8 cellular contexts compared by ENCODE assay signal in the genomic region with DNA sequence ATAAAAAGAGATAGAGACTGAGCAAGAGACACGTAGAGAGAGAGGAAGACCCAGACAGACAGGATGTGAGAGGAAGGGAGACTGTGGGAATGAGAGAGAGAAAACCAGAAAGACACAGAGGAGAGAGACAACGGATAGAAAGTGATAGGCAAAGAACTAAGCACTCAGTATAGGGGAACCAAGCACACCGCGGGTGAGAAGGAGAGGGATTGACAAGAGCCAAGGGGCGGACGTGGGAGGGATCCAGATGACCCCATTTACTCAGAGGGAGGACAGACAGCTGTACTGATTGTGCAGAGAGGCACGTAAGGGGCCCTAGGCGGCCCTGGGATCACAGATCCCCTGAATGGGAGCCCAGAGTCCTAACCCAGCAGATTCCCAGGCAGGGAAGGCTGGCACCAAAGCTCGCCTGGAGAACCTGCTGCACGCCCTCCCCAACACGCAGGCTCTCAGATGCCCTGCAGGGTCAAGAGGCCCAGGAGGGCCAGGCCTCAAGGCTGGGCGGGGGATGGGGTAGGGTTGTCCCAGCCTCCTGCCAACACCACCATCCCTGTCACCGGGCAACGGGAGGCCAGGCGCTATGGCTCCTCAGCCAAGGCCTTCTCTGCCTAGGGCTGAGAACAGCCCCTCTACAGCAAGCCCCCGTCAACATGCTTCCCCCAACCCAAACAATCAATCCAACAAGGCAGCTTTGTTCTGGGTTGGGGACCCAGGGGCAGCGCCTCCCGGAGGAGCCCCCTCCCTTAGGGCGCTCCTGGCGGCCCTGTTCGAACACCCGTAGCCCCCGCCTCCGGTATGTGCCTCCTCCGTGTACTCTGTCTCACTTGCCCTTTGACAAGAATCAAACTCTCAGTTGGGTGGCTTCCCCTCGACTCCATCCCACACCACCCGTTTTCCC. TPM values are rescaled to one million over a fixed set of nuclear protein-coding genes. Genes with fewer than 3 reads are reported as not detected.
DNase-seq lines count a peak whose midpoint lies in the region; ATAC-seq and TF ChIP-seq lines count a peak whose summit lies in the region.

No MANE protein-coding gene starts in this region.

- TF ChIP-seq CTCF in HCT116 (IDR thresholded peaks at IDR 0.05 in 2 of 3, conservative IDR thresholded peaks at IDR 0.05 in 1 of 3; ENCODE audit: borderline replicate concordance in 1 of 3, insufficient read depth in 1 of 3, low read depth in 2 of 3, low read length in 2 of 3), result no peak
- TF ChIP-seq CTCF in upper lobe of left lung (IDR thresholded peaks at IDR 0.05), result no peak

- RAD21 ChIA-PET in HCT116 (lab: Charles Lee; ENCODE audit: low non-redundant PET in 1 of 2, low total read pairs in 2 of 2, uncharacterized antibody in 2 of 2, unreplicated experiment in 2 of 2), result no interaction called here

- H3K36me3 ChIP-seq in CD4-positive, CD25-positive, alpha-beta regulatory T cell (ENCODE audit: control insufficient read depth, insufficient read depth, low read length), result peaks cover 6% of the 10 kb centered on the region
- H3K36me3 ChIP-seq in HCT116 (ENCODE audit: control insufficient read depth in 1 of 2, insufficient read depth in 2 of 2, low read length in 2 of 2) (peaks cover 5 to 7% of the 10 kb centered on the region in 2 experiments; a peak in 3 of 4 replicates), upper lobe of left lung (peaks cover 0 to 9% (median 7%) of the 10 kb centered on the region in 4 donors)

- no peaks in the 10 kb centered on the region for H4K20me1 ChIP-seq in HCT116 (ENCODE audit: insufficient read depth)

- peak overlapping the region; percentile 95 for H3K4me2 ChIP-seq in HCT116 (ENCODE audit: low read length)

- H3K9me2 ChIP-seq in HCT116 (ENCODE audit: insufficient read depth), result no peaks in the 10 kb centered on the region

- H3K9me3 Mint-ChIP-seq in CD4-positive, CD25-positive, alpha-beta regulatory T cell, result peaks cover 0 to 3% (median 0%) of the 10 kb centered on the region in 7 donors
- no peaks in the 10 kb centered on the region for H3K9me3 Mint-ChIP-seq in activated naive CD8-positive, alpha-beta T cell treated with anti-CD3 and anti-CD28 coated beads, Interleukin-2, amount 10 ng/mL, durations not matched to agents 7 days and 5 days

- H3K27ac Mint-ChIP-seq in CD4-positive, CD25-positive, alpha-beta regulatory T cell, result peak overlapping the region; percentile 81 to 91 (median 86)
- peak overlapping the region; percentile 69 for H3K27ac Mint-ChIP-seq in activated naive CD8-positive, alpha-beta T cell treated with anti-CD3 and anti-CD28 coated beads, Interleukin-2, amount 10 ng/mL, durations not matched to agents 7 days and 5 days

- no peak for DNase-seq in CD4-positive, CD25-positive, alpha-beta regulatory T cell
- DNase-seq in HCT116 (ENCODE audit: low read depth, low spot score), result no peak
- peak; percentile 52 for DNase-seq in activated naive CD8-positive, alpha-beta T cell treated with anti-CD3 and anti-CD28 coated beads, Interleukin-2, amount 10 ng/mL, durations not matched to agents 7 days and 5 days
- DNase-seq in left kidney (ENCODE audit: low read depth, low spot score), result peak; percentile 67
- DNase-seq in upper lobe of left lung, result peak in 1 of 2 donors; percentile 58
- no peak for DNase-seq in NCI-H69 (lab: John Stamatoyannopoulos, UW)
- no peak for DNase-seq in RKO (ENCODE audit: low spot score)

- H3K4me3 ChIP-seq in CD4-positive, CD25-positive, alpha-beta regulatory T cell (ENCODE audit: low read depth, low read length), result no peak overlapping the region
- peak overlapping the region; percentile 93 to 97; a peak in 2 of 4 replicates for H3K4me3 ChIP-seq in HCT116 (replicated peaks in 1 of 2; ENCODE audit: low read depth in 1 of 2, low read length in 2 of 2)
- peak overlapping the region in 3 of 4 donors; percentile 70 to 97 (median 73) for H3K4me3 ChIP-seq in upper lobe of left lung

- no peaks in the 10 kb centered on the region for H3K9me3 ChIP-seq in CD4-positive, CD25-positive, alpha-beta regulatory T cell (ENCODE audit: control insufficient read depth in 2 of 2, low read length in 2 of 2)
- H3K9me3 ChIP-seq in HCT116 (ENCODE audit: control insufficient read depth in 1 of 2, insufficient read depth in 1 of 2, low read depth in 1 of 2, low read length in 2 of 2) (no peaks in the 10 kb centered on the region), upper lobe of left lung (no peaks in the 10 kb centered on the region)

- no TSS peak for BruUV-seq in HCT116 (replicated peaks; lab: Mats Ljungman, UMichigan)

- no peaks in the 10 kb centered on the region for H3K36me3 Mint-ChIP-seq in CD4-positive, CD25-positive, alpha-beta regulatory T cell
- H3K36me3 Mint-ChIP-seq in activated naive CD8-positive, alpha-beta T cell treated with anti-CD3 and anti-CD28 coated beads, Interleukin-2, amount 10 ng/mL, durations not matched to agents 7 days and 5 days, result peaks cover 10% of the 10 kb centered on the region

- peak overlapping the region; percentile 98; the same call in 1 of the 2 replicates for H3K9ac ChIP-seq in HCT116 (ENCODE audit: low read length)

- no peak overlapping the region for H2AFZ ChIP-seq in HCT116 (ENCODE audit: low read depth, low read length, poor library complexity, severe bottlenecking)

- peaks cover 16% of the 10 kb centered on the region for H3K27me3 ChIP-seq in CD4-positive, CD25-positive, alpha-beta regulatory T cell (ENCODE audit: control insufficient read depth, insufficient read depth, low read length)
- H3K27me3 ChIP-seq in HCT116 (ENCODE audit: insufficient read depth, low read length), result no peaks in the 10 kb centered on the region
- H3K27me3 ChIP-seq in upper lobe of left lung, result no peaks in the 10 kb centered on the region

- intact Hi-C loops in HCT116 (cut with micrococcal nuclease), result no loop called here

- H3K4me1 Mint-ChIP-seq in CD4-positive, CD25-positive, alpha-beta regulatory T cell, result peaks cover 3 to 40% (median 13%) of the 10 kb centered on the region in 4 donors
- peaks cover 23% of the 10 kb centered on the region for H3K4me1 Mint-ChIP-seq in activated naive CD8-positive, alpha-beta T cell treated with anti-CD3 and anti-CD28 coated beads, Interleukin-2, amount 10 ng/mL, durations not matched to agents 7 days and 5 days

- peaks cover 42% of the 10 kb centered on the region for H3K4me1 ChIP-seq in CD4-positive, CD25-positive, alpha-beta regulatory T cell (ENCODE audit: control insufficient read depth, insufficient read depth, low read length, poor library complexity, severe bottlenecking)
- H3K4me1 ChIP-seq in HCT116 (ENCODE audit: control insufficient read depth in 1 of 2, insufficient read depth in 2 of 2, low read length in 2 of 2) (peaks cover 19 to 50% of the 10 kb centered on the region in 2 experiments; a peak in 3 of 4 replicates), upper lobe of left lung (peaks cover 21 to 47% (median 24%) of the 10 kb centered on the region in 4 donors)

- no peak for ATAC-seq in CD4-positive, CD25-positive, alpha-beta regulatory T cell (ENCODE audit: low read depth in 2 of 2)
- no peak for ATAC-seq in HCT116
- no peak for ATAC-seq in activated naive CD8-positive, alpha-beta T cell treated with anti-CD3 and anti-CD28 coated beads, Interleukin-2, amount 10 ng/mL, durations not matched to agents 7 days and 5 days (ENCODE audit: low read depth)
- ATAC-seq in upper lobe of left lung (ENCODE audit: low FRiP score in 2 of 2), result no peak
- ATAC-seq in HG03565 (IDR thresholded peaks at IDR 0.05; ENCODE audit: unreplicated experiment), result no peak

- H3K27me3 Mint-ChIP-seq in CD4-positive, CD25-positive, alpha-beta regulatory T cell, result peaks cover 39% of the 10 kb centered on the region
- peaks cover 27% of the 10 kb centered on the region for H3K27me3 Mint-ChIP-seq in activated naive CD8-positive, alpha-beta T cell treated with anti-CD3 and anti-CD28 coated beads, Interleukin-2, amount 10 ng/mL, durations not matched to agents 7 days and 5 days

- POLR2A ChIA-PET in HCT116 (lab: Charles Lee), result no interaction called here
- POLR2A ChIA-PET in activated naive CD8-positive, alpha-beta T cell treated with anti-CD3 and anti-CD28 coated beads, Interleukin-2, amount 10 ng/mL, durations not matched to agents 7 days and 5 days (lab: Charles Lee), result interaction anchor here (0.5 to 1.7 kb wide), 8 partner anchors 13 to 348 kb away, joined by 3 to 5 read pairs (median 3); a partner anchor contains a TSS

- TF ChIP-seq EP300 in upper lobe of left lung (IDR thresholded peaks at IDR 0.05), result no peak

- no peak overlapping the region for H3K27ac ChIP-seq in CD4-positive, CD25-positive, alpha-beta regulatory T cell (ENCODE audit: insufficient read depth, low read length, poor library complexity, severe bottlenecking)
- H3K27ac ChIP-seq in HCT116 (ENCODE audit: low read depth, low read length), result peak overlapping the region; percentile 90
- peak overlapping the region in 2 of 4 donors; percentile 88 to 89 for H3K27ac ChIP-seq in upper lobe of left lung

- no peak for TF ChIP-seq RAD21 in HCT116 (IDR thresholded peaks at IDR 0.05; ENCODE audit: low read depth)

- 57 to 58% methylated on average over 19 to 26 of the region's 27 CpGs for WGBS in upper lobe of left lung, 2 donors

- H3K79me2 ChIP-seq in HCT116 (ENCODE audit: insufficient read depth, low read length), result peaks cover 23% of the 10 kb centered on the region; the same call in 1 of the 2 replicates

- CTCF ChIA-PET in HCT116 (lab: Charles Lee), result no interaction called here

- TF ChIP-seq POLR2A in HCT116 (IDR thresholded peaks at IDR 0.05; ENCODE audit: borderline replicate concordance, extremely low read depth, insufficient read depth, insufficient read length) (no peak), upper lobe of left lung (IDR thresholded peaks at IDR 0.05) (no peak)

- H3K4me3 Mint-ChIP-seq in CD4-positive, CD25-positive, alpha-beta regulatory T cell, result peak overlapping the region; percentile 82 to 94 (median 88)
- H3K4me3 Mint-ChIP-seq in activated naive CD8-positive, alpha-beta T cell treated with anti-CD3 and anti-CD28 coated beads, Interleukin-2, amount 10 ng/mL, durations not matched to agents 7 days and 5 days, result peak overlapping the region; percentile 58

RNA-seq across cellular contexts. Expression of a gene that starts 0.6 kb away (rescaled TPM):
- 1.1 TPM for total RNA-seq in CD4-positive, CD25-positive, alpha-beta regulatory T cell
- polyA plus RNA-seq in CD4-positive, CD25-positive, alpha-beta regulatory T cell, result under 1 TPM in 1 of 4 donors, not detected in 3; 0.09 TPM
- 4.1 TPM for total RNA-seq in HCT116 (2021; ENCODE audit: unreplicated experiment)
- polyA plus RNA-seq in HCT116 (2012), result 2.3 TPM in 2 replicates
- total RNA-seq in activated naive CD8-positive, alpha-beta T cell treated with anti-CD3 and anti-CD28 coated beads, Interleukin-2, amount 10 ng/mL, durations not matched to agents 7 days and 5 days, result under 1 TPM; 0.42 to 0.62 TPM
- total RNA-seq in upper lobe of left lung, result 10 to 100 TPM in 3 of 6 donors, 1 to 10 TPM in 3; 3.6 to 28.3 (median 10.3) TPM

RNA-seq across cellular contexts. Expression of a gene that starts 1.4 kb away (rescaled TPM):
- 19.8 TPM for total RNA-seq in CD4-positive, CD25-positive, alpha-beta regulatory T cell
- 10 to 100 TPM; 29.9 to 39.3 (median 33.7) TPM for polyA plus RNA-seq in CD4-positive, CD25-positive, alpha-beta regulatory T cell
- total RNA-seq in HCT116 (2021; ENCODE audit: unreplicated experiment), result 18.8 TPM
- 15.6 and 18.2 TPM in 2 replicates for polyA plus RNA-seq in HCT116 (2012)
- 10 to 100 TPM; 37.7 to 38.3 TPM for total RNA-seq in activated naive CD8-positive, alpha-beta T cell treated with anti-CD3 and anti-CD28 coated beads, Interleukin-2, amount 10 ng/mL, durations not matched to agents 7 days and 5 days
- total RNA-seq in upper lobe of left lung, result 10 to 100 TPM; 13.7 to 49.2 (median 38.0) TPM

RNA-seq across cellular contexts. Expression of a gene that starts 23.4 kb away (rescaled TPM):
- total RNA-seq in CD4-positive, CD25-positive, alpha-beta regulatory T cell, result 25.8 TPM
- polyA plus RNA-seq in CD4-positive, CD25-positive, alpha-beta regulatory T cell, result 10 to 100 TPM; 26.6 to 34.1 (median 30.5) TPM
- total RNA-seq in HCT116 (2021; ENCODE audit: unreplicated experiment) (36.2 TPM), upper lobe of left lung (10 to 100 TPM; 11.8 to 36.9 (median 27.2) TPM)
- polyA plus RNA-seq in HCT116 (2012), result 29.0 and 33.4 TPM in 2 replicates
- total RNA-seq in activated naive CD8-positive, alpha-beta T cell treated with anti-CD3 and anti-CD28 coated beads, Interleukin-2, amount 10 ng/mL, durations not matched to agents 7 days and 5 days, result 10 to 100 TPM; 46.6 to 47.4 TPM

RNA-seq across cellular contexts. Expression of a gene that starts 23.7 kb away (rescaled TPM):
- 183 TPM for total RNA-seq in CD4-positive, CD25-positive, alpha-beta regulatory T cell
- 100 to 1,000 TPM in 2 of 4 donors, 10 to 100 TPM in 2; 85.7 to 112 (median 99.7) TPM for polyA plus RNA-seq in CD4-positive, CD25-positive, alpha-beta regulatory T cell
- total RNA-seq in HCT116 (2021; ENCODE audit: unreplicated experiment), result 116 TPM
- 115 and 127 TPM in 2 replicates for polyA plus RNA-seq in HCT116 (2012)
- total RNA-seq in activated naive CD8-positive, alpha-beta T cell treated with anti-CD3 and anti-CD28 coated beads, Interleukin-2, amount 10 ng/mL, durations not matched to agents 7 days and 5 days, result 100 to 1,000 TPM; 126 to 127 TPM
- total RNA-seq in upper lobe of left lung, result 100 to 1,000 TPM in 4 of 6 donors, 10 to 100 TPM in 2; 93.4 to 337 (median 125) TPM

RNA-seq across cellular contexts. Expression of a gene that starts 27.1 kb away (rescaled TPM):
- 0.15 TPM for total RNA-seq in CD4-positive, CD25-positive, alpha-beta regulatory T cell
- polyA plus RNA-seq in CD4-positive, CD25-positive, alpha-beta regulatory T cell, result not detected
- 0.98 TPM for total RNA-seq in HCT116 (2021; ENCODE audit: unreplicated experiment)
- polyA plus RNA-seq in HCT116 (2012), result 0.48 and 0.50 TPM in 2 replicates
- total RNA-seq in activated naive CD8-positive, alpha-beta T cell treated with anti-CD3 and anti-CD28 coated beads, Interleukin-2, amount 10 ng/mL, durations not matched to agents 7 days and 5 days, result under 1 TPM; 0.20 to 0.39 TPM
- total RNA-seq in upper lobe of left lung, result under 1 TPM in 3 of 6 donors, not detected in 3; 0.26 to 0.37 (median 0.33) TPM

Comparison
In these comparisons a context has a peak if more than half of its experiments do, and no peak if none do; other contexts are left out.
1. DNase-seq: peak in activated naive CD8-positive, alpha-beta T cell treated with anti-CD3 and anti-CD28 coated beads, Interleukin-2, amount 10 ng/mL, durations not matched to agents 7 days and 5 days (single experiment) and left kidney (single experiment); none in CD4-positive, CD25-positive, alpha-beta regulatory T cell (0 of 3), HCT116 (single experiment), NCI-H69 (single experiment) and RKO (single experiment).